Comparison of ENCODE assay signal across 9 cellular contexts in genomic region chr10:97715259-97715874, GRCh38. TPM values are rescaled to one million over a fixed set of nuclear protein-coding genes. Genes with fewer than 3 reads are reported as not detected.
DNase-seq lines count a peak whose midpoint lies in the region; ATAC-seq and TF ChIP-seq lines count a peak whose summit lies in the region.
"Had no signal": no experiment of that assay in that cellular context is flagged by ENCODE, and none has a peak within 500 bp of the region (broad histone marks: within the 10 kb centered on the region; RNA-seq: fewer than 3 reads in every experiment).

No MANE protein-coding gene starts in this region.

- no peak for TF ChIP-seq EP300 in SK-N-SH (IDR thresholded peaks at IDR 0.05; ENCODE audit: borderline replicate concordance in 1 of 2, low read depth in 1 of 2, low read length in 1 of 2)

- no peaks in the 10 kb centered on the region for H3K9me2 ChIP-seq in SK-N-SH

- peaks cover 20 to 25% of the 10 kb centered on the region in 2 experiments for H3K36me3 ChIP-seq in SK-N-SH (replicated peaks in 1 of 2; ENCODE audit: control insufficient read depth in 1 of 2, insufficient read depth in 2 of 2, low read length in 1 of 2)
- peaks cover 4 to 32% of the 10 kb centered on the region in 2 donors for H3K36me3 ChIP-seq in ascending aorta
- no peaks in the 10 kb centered on the region for H3K36me3 ChIP-seq in testis (ENCODE audit: low read depth, missing control alignments)

- ATAC-seq in SK-N-SH treated with all-trans-retinoic acid at 6 μM for 48 hours (no peak), omental fat pad (ENCODE audit: low FRiP score) (no peak)

- TF ChIP-seq CTCF in SK-N-SH (IDR thresholded peaks at IDR 0.05) (no peak), ascending aorta (IDR thresholded peaks at IDR 0.05) (no peak), testis (IDR thresholded peaks at IDR 0.05) (no peak), omental fat pad (IDR thresholded peaks at IDR 0.05) (no peak)

- peak overlapping the region; percentile 64 to 71 for H3K4me3 ChIP-seq in SK-N-SH (ENCODE audit: low read depth in 2 of 2, low read length in 1 of 2)
- peak overlapping the region; percentile 67 to 78 for H3K4me3 ChIP-seq in ascending aorta
- H3K4me3 ChIP-seq in testis, result peak overlapping the region in 1 of 2 donors; percentile 75

- peak overlapping the region; percentile 31 to 97 (median 68) for H3K4me3 Mint-ChIP-seq in immature natural killer cell

- POLR2A ChIA-PET in SK-N-SH (lab: Yijun Ruan, JAX), result interaction anchor here (0.9 to 2.7 kb wide), 4 partner anchors 10 to 29 kb away, joined by 4 to 21 read pairs (median 5); partner anchors contain the start of genes AVPI1 and ZFYVE27

- H3K4me2 ChIP-seq in SK-N-SH, result peak overlapping the region; percentile 90

- DNase-seq in SK-N-SH (no peak), ascending aorta (ENCODE audit: low spot score in 2 of 2) (no peak), immature natural killer cell (no peak), testis (no peak), activated gamma-delta T cell treated with Interleukin-2 at 50 U/mL for 16 hours (no peak), omental fat pad (ENCODE audit: low spot score) (no peak)
- no peak for DNase-seq in stimulated activated CD4-positive, alpha-beta T cell treated with anti-CD3 and anti-CD28 coated beads, Interleukin-4, amount 100 ng/mL, for 24 hours

- H3K9me3 ChIP-seq in SK-N-SH (no peaks in the 10 kb centered on the region), ascending aorta (no peaks in the 10 kb centered on the region), testis (no peaks in the 10 kb centered on the region)

- H3K27me3 Mint-ChIP-seq in immature natural killer cell (ENCODE audit: low read depth in 3 of 3), result peaks cover 5 to 17% (median 12%) of the 10 kb centered on the region in 3 donors

- no peak for TF ChIP-seq POLR2A in testis (IDR thresholded peaks at IDR 0.05)

- H4K20me1 ChIP-seq in SK-N-SH (ENCODE audit: insufficient read depth), result peaks cover 22% of the 10 kb centered on the region

- no peak overlapping the region for H2AFZ ChIP-seq in SK-N-SH (ENCODE audit: low read depth)

- peaks cover 0 to 4% (median 0%) of the 10 kb centered on the region in 3 donors for H3K36me3 Mint-ChIP-seq in immature natural killer cell

- H3K9me3 Mint-ChIP-seq in immature natural killer cell, result peaks cover 0 to 2% (median 0%) of the 10 kb centered on the region in 6 donors

- CTCF ChIA-PET in SK-N-SH (lab: Yijun Ruan, JAX), result interaction anchor here (1.0 to 25.0 kb wide), 5 partner anchors 14 to 144 kb away, joined by 3 to 687 read pairs (median 7); partner anchors contain the start of genes ANKRD2 and ZFYVE27

- H3K9ac ChIP-seq in SK-N-SH, result peak overlapping the region; percentile 86

- 81% methylated on average over 8 of the region's 8 CpGs for WGBS in SK-N-SH (ENCODE audit: low lambda C conversion rate)
- WGBS in testis, 2 donors, result 28 to 31% methylated on average over 7 to 8 of the region's 8 CpGs

- no peaks in the 10 kb centered on the region for H3K27me3 ChIP-seq in SK-N-SH (ENCODE audit: insufficient read depth)
- no peaks in the 10 kb centered on the region for H3K27me3 ChIP-seq in ascending aorta
- H3K27me3 ChIP-seq in testis, result no peaks in the 10 kb centered on the region

- no peak overlapping the region for H3K27ac Mint-ChIP-seq in immature natural killer cell

- TF ChIP-seq RAD21 in SK-N-SH (IDR thresholded peaks at IDR 0.05; ENCODE audit: low read length), result no peak

- peaks cover 3% of the 10 kb centered on the region for H3F3A ChIP-seq in SK-N-SH (replicated peaks; ENCODE audit: insufficient read depth)

- H3K4me1 ChIP-seq in SK-N-SH (ENCODE audit: control insufficient read depth in 1 of 2, insufficient read depth in 2 of 2, low read depth in 1 of 2, low read length in 1 of 2) (peaks cover 19 to 31% of the 10 kb centered on the region in 2 experiments; a peak in 3 of 4 replicates), ascending aorta (peaks cover 30 to 56% of the 10 kb centered on the region in 2 donors), testis (peaks cover 33% of the 10 kb centered on the region)

- H3K4me1 Mint-ChIP-seq in immature natural killer cell, result peaks cover 12 to 16% of the 10 kb centered on the region in 2 donors

- intact Hi-C loops in ascending aorta (cut with DNase I) (loop anchor here (10.0 kb wide), 1 partner anchor 419 kb away; the partner anchor contains the start of gene R3HCC1L), testis (cut with DNase I; ENCODE audit: low total_unique reads) (no loop called here)

- H3K79me2 ChIP-seq in SK-N-SH (ENCODE audit: insufficient read depth), result peaks cover 35% of the 10 kb centered on the region

- H3K27ac ChIP-seq in SK-N-SH (ENCODE audit: low read depth in 2 of 2, low read length in 1 of 2), result peak overlapping the region in 1 of 2 experiments; percentile 64; a peak in 1 of 4 replicates
- peak overlapping the region; percentile 98 to 100 for H3K27ac ChIP-seq in ascending aorta
- H3K27ac ChIP-seq in testis, result peak overlapping the region; percentile 97 to 98

TF ChIP-seq in SK-N-SH, 30 proteins besides CTCF, POLR2A, EP300 and RAD21 (continues in another document):
- TF ChIP-seq EZH2phosphoT487 (IDR thresholded peaks at IDR 0.05; ENCODE audit: borderline replicate concordance, low read depth) (no peak), TCF12 (IDR thresholded peaks at IDR 0.05) (no peak), ZBTB33 (IDR thresholded peaks at IDR 0.05; ENCODE audit: borderline replicate concordance, low read depth) (no peak)

TF ChIP-seq in SK-N-SH treated with all-trans-retinoic acid at 6 μM for 48 hours, 23 proteins besides CTCF, POLR2A, EP300 and RAD21:
- TF ChIP-seq ZNF8 (CRISPR knock-in tag; IDR thresholded peaks at IDR 0.05) (no peak), TSHZ2 (CRISPR knock-in tag; IDR thresholded peaks at IDR 0.05) (no peak), SNAI2 (CRISPR knock-in tag; IDR thresholded peaks at IDR 0.05) (no peak), ISL1 (CRISPR knock-in tag; IDR thresholded peaks at IDR 0.05) (no peak), ZFP3 (CRISPR knock-in tag; IDR thresholded peaks at IDR 0.05) (no peak)
TF ChIP-seq in SK-N-SH treated with all-trans-retinoic acid at 6 μM for 48 hours: peak in this region for 0.

RNA-seq across cellular contexts. Expression of gene MARVELD1, which starts 1.8 kb away (rescaled TPM):
- polyA plus RNA-seq in SK-N-SH (2012; rRNA removed) (53.0 and 53.8 TPM in 2 replicates), immature natural killer cell (1 to 10 TPM in 1 of 3 donors, under 1 TPM in 1, not detected in 1; 0.19 to 1.0 TPM), testis (ENCODE audit: insufficient read depth, low read depth, low replicate concordance) (21.9 TPM)
- polyA plus RNA-seq in SK-N-SH (2012; cell fraction: cytosol; rRNA removed), result 58.5 and 71.1 TPM in 2 replicates
- 47.6 and 49.7 TPM in 2 replicates for polyA plus RNA-seq in SK-N-SH (2012; cell fraction: nucleus; rRNA removed)
- total RNA-seq in ascending aorta (43.7 TPM), testis (10 to 100 TPM in 1 of 2 donors, 1 to 10 TPM in 1; 8.7 to 13.6 TPM), omental fat pad (10 to 100 TPM; 16.7 to 23.0 (median 21.3) TPM)

RNA-seq across cellular contexts. Expression of gene ZFYVE27, which starts 21.6 kb away (rescaled TPM):
- polyA plus RNA-seq in SK-N-SH (2012; rRNA removed) (30.5 and 44.3 TPM in 2 replicates), immature natural killer cell (10 to 100 TPM; 20.0 to 31.8 (median 26.1) TPM), testis (ENCODE audit: insufficient read depth, low read depth, low replicate concordance) (38.4 TPM)
- 15.5 and 22.6 TPM in 2 replicates for polyA plus RNA-seq in SK-N-SH (2012; cell fraction: cytosol; rRNA removed)
- polyA plus RNA-seq in SK-N-SH (2012; cell fraction: nucleus; rRNA removed), result 111 and 122 TPM in 2 replicates
- total RNA-seq in ascending aorta (62.2 TPM), testis (10 to 100 TPM; 64.8 to 66.4 TPM), omental fat pad (10 to 100 TPM; 17.9 to 27.1 (median 20.7) TPM)

RNA-seq across cellular contexts. Expression of gene AVPI1, which starts 28.3 kb away (rescaled TPM):
- polyA plus RNA-seq in SK-N-SH (2012; rRNA removed) (6.3 and 7.0 TPM in 2 replicates), immature natural killer cell (10 to 100 TPM in 1 of 3 donors, 1 to 10 TPM in 2; 3.0 to 14.1 (median 4.4) TPM), testis (ENCODE audit: insufficient read depth, low read depth, low replicate concordance) (26.4 TPM)
- polyA plus RNA-seq in SK-N-SH (2012; cell fraction: cytosol; rRNA removed), result 4.0 and 5.0 TPM in 2 replicates
- polyA plus RNA-seq in SK-N-SH (2012; cell fraction: nucleus; rRNA removed), result 5.3 and 6.3 TPM in 2 replicates
- total RNA-seq in ascending aorta (23.7 TPM), testis (10 to 100 TPM; 23.0 to 28.3 TPM), omental fat pad (100 to 1,000 TPM in 2 of 4 donors, 10 to 100 TPM in 2; 17.7 to 195 (median 69.0) TPM)

RNA-seq across cellular contexts. Expression of gene SFRP5, which starts 56.4 kb away (rescaled TPM):
- polyA plus RNA-seq in SK-N-SH (2012; rRNA removed), result not detected in 2 replicates
- 0.01 TPM in 1 of 2 replicates, not detected in the other for polyA plus RNA-seq in SK-N-SH (2012; cell fraction: cytosol; rRNA removed)
- polyA plus RNA-seq in SK-N-SH (2012; cell fraction: nucleus; rRNA removed), result not detected in 2 replicates
- total RNA-seq in ascending aorta, result not detected
- polyA plus RNA-seq in immature natural killer cell, result not detected
- 1 to 10 TPM in 1 of 2 donors, under 1 TPM in 1; 0.99 to 2.0 TPM for total RNA-seq in testis
- polyA plus RNA-seq in testis (ENCODE audit: insufficient read depth, low read depth, low replicate concordance), result 1.2 TPM
- 1 to 10 TPM in 1 of 4 donors, under 1 TPM in 2, not detected in 1; 0.56 to 4.1 (median 0.60) TPM for total RNA-seq in omental fat pad
- total RNA-seq: M059J had no signal
